In genomic region chr4:128782076-128782715, GRCh38 we compare ENCODE assay signal across 9 cellular contexts. TPM values are rescaled to one million over a fixed set of nuclear protein-coding genes. Genes with fewer than 3 reads are reported as not detected.
A peak's percentile ranks its signal among the peaks of the same experiment; 100 is the strongest.
DNase-seq lines count a peak whose midpoint lies in the region; ATAC-seq and TF ChIP-seq lines count a peak whose summit lies in the region.
"Had no signal": no experiment of that assay in that cellular context is flagged by ENCODE, and none has a peak within 500 bp of the region (broad histone marks: within the 10 kb centered on the region; RNA-seq: fewer than 3 reads in every experiment).

No MANE protein-coding gene starts in this region.

- no peaks in the 10 kb centered on the region for H3K9me3 Mint-ChIP-seq in T-cell
- no peaks in the 10 kb centered on the region for H3K9me3 Mint-ChIP-seq in chondrocyte (ENCODE audit: low read depth)
- peaks cover 3% of the 10 kb centered on the region for H3K9me3 Mint-ChIP-seq in osteocyte (ENCODE audit: unreplicated experiment)

- H3K36me3 ChIP-seq in SJCRH30: no peaks in the 10 kb centered on the region
- H3K36me3 ChIP-seq: cardiac muscle cell had no signal

- peak; percentile 44 for TF ChIP-seq CTCF in chondrocyte (IDR thresholded peaks at IDR 0.05)
- TF ChIP-seq CTCF in osteocyte (IDR thresholded peaks at IDR 0.05): peak; percentile 12

- peaks cover 0 to 3% of the 10 kb centered on the region in 2 donors for H3K27me3 Mint-ChIP-seq in T-cell
- no peaks in the 10 kb centered on the region for H3K27me3 Mint-ChIP-seq in chondrocyte (ENCODE audit: low read depth)
- H3K27me3 Mint-ChIP-seq in osteocyte (ENCODE audit: unreplicated experiment): no peaks in the 10 kb centered on the region

- H3K4me3 Mint-ChIP-seq in T-cell (no peak overlapping the region), chondrocyte (ENCODE audit: unreplicated experiment) (no peak overlapping the region), osteocyte (ENCODE audit: unreplicated experiment) (no peak overlapping the region)

- DNase-seq in AG20443 (ENCODE audit: low spot score) (peak; percentile 67), T-cell (peak; percentile 20 to 74 (median 58)), chondrocyte (ENCODE audit: low spot score) (no peak), osteocyte (ENCODE audit: extremely low spot score, unreplicated experiment) (no peak), SJCRH30 (no peak)

- CTCF ChIA-PET in T-cell (lab: Charles Lee): interaction anchor here (0.6 to 2.6 kb wide), 16 partner anchors 21 to 911 kb away, joined by 3 to 20 read pairs (median 4); partner anchors contain the start of gene JADE1 (in 1 of the 2)

- H3K27me3 ChIP-seq in SJCRH30: no peaks in the 10 kb centered on the region

- H3K4me1 ChIP-seq in SJCRH30: peaks cover 2% of the 10 kb centered on the region

- peak; percentile 65 for ATAC-seq in GM18907 (IDR thresholded peaks at IDR 0.05; ENCODE audit: unreplicated experiment)
- peak; percentile 74 to 91 (median 83) for ATAC-seq in T-cell (replicated peaks in 1 of 4)
- ATAC-seq in GM19452 (IDR thresholded peaks at IDR 0.05; ENCODE audit: unreplicated experiment): no peak
- ATAC-seq in GM19035 (IDR thresholded peaks at IDR 0.05; ENCODE audit: unreplicated experiment): no peak

- POLR2A ChIA-PET in T-cell (lab: Charles Lee): interaction anchor here in 1 of 2 donors (0.6 kb wide), 1 partner anchor 323 kb away, joined by 3 read pairs; no protein-coding TSS in a partner anchor

- H3K27ac ChIP-seq in SJCRH30: no peak overlapping the region
- H3K27ac ChIP-seq: cardiac muscle cell had no signal

- H3K9me3 ChIP-seq in SJCRH30 (replicated peaks): no peaks in the 10 kb centered on the region

- no peak overlapping the region for H3K4me3 ChIP-seq in SJCRH30
- H3K4me3 ChIP-seq: cardiac muscle cell had no signal

- H3K27ac Mint-ChIP-seq in T-cell (no peak overlapping the region), chondrocyte (ENCODE audit: unreplicated experiment) (no peak overlapping the region), osteocyte (ENCODE audit: unreplicated experiment) (no peak overlapping the region)

- H3K36me3 Mint-ChIP-seq in T-cell (no peaks in the 10 kb centered on the region), chondrocyte (ENCODE audit: low read depth) (no peaks in the 10 kb centered on the region), osteocyte (ENCODE audit: unreplicated experiment) (no peaks in the 10 kb centered on the region)

- H3K4me1 Mint-ChIP-seq in T-cell (no peaks in the 10 kb centered on the region), chondrocyte (ENCODE audit: low read depth) (peaks cover 10% of the 10 kb centered on the region), osteocyte (ENCODE audit: unreplicated experiment) (peaks cover 1% of the 10 kb centered on the region)

RNA-seq across cellular contexts. Expression of gene JADE1, which starts 27.3 kb away (rescaled TPM):
- total RNA-seq in T-cell (10 to 100 TPM; 51.3 to 63.0 (median 56.6) TPM), chondrocyte (28.9 to 34.0 TPM (median 31.4 TPM) in 3 replicates), osteocyte (19.7 and 20.4 TPM in 2 replicates)
- 23.2 and 27.5 TPM in 2 replicates for total RNA-seq in SJCRH30 (2014; rRNA removed; shearing (Covaris generic))

Comparison
In these comparisons a context has a peak if more than half of its experiments do, and no peak if none do; other contexts are left out.
1. DNase-seq: peak in AG20443 (single experiment) and T-cell (34 of 34); none in chondrocyte (single experiment), osteocyte (single experiment) and SJCRH30 (0 of 2).
2. ATAC-seq: peak in GM18907 (single experiment) and T-cell (4 of 4); none in GM19452 (single experiment) and GM19035 (single experiment).